In genomic region chr15:65862682-65863081, GRCh38 we compare ENCODE assay signal across 8 cellular contexts. TPM values are rescaled to one million over a fixed set of nuclear protein-coding genes. Genes with fewer than 3 reads are reported as not detected.
DNase-seq lines count a peak whose midpoint lies in the region; ATAC-seq and TF ChIP-seq lines count a peak whose summit lies in the region.

No MANE protein-coding gene starts in this region.

- H3K4me1 ChIP-seq in naive thymus-derived CD4-positive, alpha-beta T cell (ENCODE audit: control insufficient read depth in 2 of 2, insufficient read depth in 2 of 2, low read length in 2 of 2), result no peaks in the 10 kb centered on the region

- peaks cover 0 to 9% (median 0%) of the 10 kb centered on the region in 5 donors for H3K27me3 Mint-ChIP-seq in naive thymus-derived CD4-positive, alpha-beta T cell

- no peaks in the 10 kb centered on the region for H3K36me3 Mint-ChIP-seq in naive thymus-derived CD4-positive, alpha-beta T cell

- H3K9me3 ChIP-seq in naive thymus-derived CD4-positive, alpha-beta T cell (ENCODE audit: control insufficient read depth in 2 of 3, low read length in 3 of 3), result no peaks in the 10 kb centered on the region

- H3K36me3 ChIP-seq in naive thymus-derived CD4-positive, alpha-beta T cell (ENCODE audit: control insufficient read depth in 2 of 3, insufficient read depth in 3 of 3, low read length in 3 of 3), result no peaks in the 10 kb centered on the region

- intact Hi-C loops in naive thymus-derived CD4-positive, alpha-beta T cell (cut with micrococcal nuclease), result loop anchor here in 1 of 2 donors (5.0 to 10.0 kb wide), 2 partner anchors 102 to 330 kb away; no protein-coding TSS in a partner anchor

- peak overlapping the region in 1 of 10 donors; percentile 29 for H3K4me3 Mint-ChIP-seq in naive thymus-derived CD4-positive, alpha-beta T cell

- no peak overlapping the region for H3K4me3 ChIP-seq in choroid plexus epithelial cell (ENCODE audit: low read depth, low read length)
- no peak overlapping the region for H3K4me3 ChIP-seq in naive thymus-derived CD4-positive, alpha-beta T cell (ENCODE audit: low read length)

- POLR2A ChIA-PET in naive thymus-derived CD4-positive, alpha-beta T cell (lab: Charles Lee), result interaction anchor here (0.6 kb wide), 1 partner anchor 23 kb away, joined by 3 read pairs; no protein-coding TSS in a partner anchor

- CTCF ChIA-PET in naive thymus-derived CD4-positive, alpha-beta T cell (lab: Charles Lee), result interaction anchor here (0.6 to 1.0 kb wide), 3 partner anchors 44 to 221 kb away, joined by 3 to 4 read pairs (median 3); no protein-coding TSS in a partner anchor

- H3K27ac Mint-ChIP-seq in naive thymus-derived CD4-positive, alpha-beta T cell, result peak overlapping the region in 1 of 9 donors; percentile 17

- ATAC-seq in GM19023 (IDR thresholded peaks at IDR 0.05; ENCODE audit: unreplicated experiment) (peak; percentile 54), HG03565 (IDR thresholded peaks at IDR 0.05; ENCODE audit: unreplicated experiment) (no peak), HG02981 (IDR thresholded peaks at IDR 0.05; ENCODE audit: unreplicated experiment) (no peak)
- ATAC-seq in naive thymus-derived CD4-positive, alpha-beta T cell, result peak; percentile 98

- peak; percentile 52 for DNase-seq in AG08395 (ENCODE audit: low spot score)
- DNase-seq in NAMALWA (ENCODE audit: low spot score), result peak; percentile 94
- DNase-seq in choroid plexus epithelial cell (ENCODE audit: low read depth), result peak; percentile 86
- peak in 8 of 9 donors; percentile 36 to 68 (median 54) for DNase-seq in naive thymus-derived CD4-positive, alpha-beta T cell

- TF ChIP-seq CTCF in VCaP (conservative IDR thresholded peaks at IDR 0.05) (peak; percentile 31; the same call in 1 of the 2 replicates), choroid plexus epithelial cell (conservative IDR thresholded peaks at IDR 0.05; ENCODE audit: low read depth, low read length) (peak; percentile 81)

- no peak overlapping the region for H3K27ac ChIP-seq in VCaP
- no peak overlapping the region for H3K27ac ChIP-seq in naive thymus-derived CD4-positive, alpha-beta T cell (ENCODE audit: low read depth, low read length)

- no peaks in the 10 kb centered on the region for H3K27me3 ChIP-seq in naive thymus-derived CD4-positive, alpha-beta T cell (ENCODE audit: control insufficient read depth in 2 of 2, insufficient read depth in 2 of 2, low read length in 2 of 2)

- peaks cover 0 to 13% (median 9%) of the 10 kb centered on the region in 7 donors for H3K4me1 Mint-ChIP-seq in naive thymus-derived CD4-positive, alpha-beta T cell

- H3K9me3 Mint-ChIP-seq in naive thymus-derived CD4-positive, alpha-beta T cell, result no peaks in the 10 kb centered on the region

RNA-seq across cellular contexts. Expression of gene RAB11A, which starts 6.6 kb away (rescaled TPM):
- 100 to 1,000 TPM in 2 of 5 experiments, 10 to 100 TPM in 3; 80.9 to 201 (median 88.7) TPM for total RNA-seq in naive thymus-derived CD4-positive, alpha-beta T cell
- polyA plus RNA-seq in naive thymus-derived CD4-positive, alpha-beta T cell, result 100 to 1,000 TPM; 213 to 224 TPM

Comparison
In these comparisons a context has a peak if more than half of its experiments do, and no peak if none do; other contexts are left out.
1. ATAC-seq: peak in GM19023 (single experiment) and naive thymus-derived CD4-positive, alpha-beta T cell (single experiment); none in HG03565 (single experiment) and HG02981 (single experiment).
2. Peak in every context shown above with its lines, with median percentiles within 50 percentile points of each other: DNase-seq.